ENCODE assay signal across 1 cellular context in genomic region chr17:45394913-45395568, GRCh38.
TF ChIP-seq lines count a peak whose summit lies in the region.

No MANE protein-coding gene starts in this region.

TF ChIP-seq in HepG2, 621 proteins besides CTCF, POLR2A, EP300 and RAD21 (continued from another document and continues in another):
- TF ChIP-seq ZNF574 (CRISPR knock-in tag; IDR thresholded peaks at IDR 0.05), result 0 out of 2 replicates have a peak, but pooled peaks have one; percentile 2
- TF ChIP-seq BORCS8-MEF2B (CRISPR knock-in tag; IDR thresholded peaks at IDR 0.05), result 0 out of 2 replicates have a peak, but pooled peaks have one; percentile 48
- 0 out of 2 replicates have a peak, but pooled peaks have one; percentile 39 for TF ChIP-seq ZNF547 (CRISPR knock-in tag; IDR thresholded peaks at IDR 0.05)
- TF ChIP-seq PATZ1 (CRISPR knock-in tag; IDR thresholded peaks at IDR 0.05), result peak; percentile 47
- TF ChIP-seq ZBED4 (CRISPR knock-in tag; IDR thresholded peaks at IDR 0.05; ENCODE audit: borderline replicate concordance), result 0 out of 2 replicates have a peak, but pooled peaks have one; percentile 52
- TF ChIP-seq ZNF879 (CRISPR knock-in tag; IDR thresholded peaks at IDR 0.05), result no peak
- 0 out of 2 replicates have a peak, but pooled peaks have one; percentile 29 for TF ChIP-seq SAFB2 (CRISPR knock-in tag; IDR thresholded peaks at IDR 0.05; ENCODE audit: borderline replicate concordance, low read depth)
- TF ChIP-seq ZSCAN21 (CRISPR knock-in tag; IDR thresholded peaks at IDR 0.05; ENCODE audit: borderline replicate concordance), result no peak
- 0 out of 2 replicates have a peak, but pooled peaks have one; percentile 48 for TF ChIP-seq ZBTB7B (CRISPR knock-in tag; IDR thresholded peaks at IDR 0.05)
- TF ChIP-seq HDAC6 (IDR thresholded peaks at IDR 0.05; ENCODE audit: low read depth, low read length), result no peak
- 0 out of 2 replicates have a peak, but pooled peaks have one; percentile 20 for TF ChIP-seq AHDC1 (CRISPR knock-in tag; IDR thresholded peaks at IDR 0.05; ENCODE audit: borderline replicate concordance)
- TF ChIP-seq ZUFSP (CRISPR knock-in tag; IDR thresholded peaks at IDR 0.05; ENCODE audit: borderline replicate concordance), result no peak
- TF ChIP-seq ZBTB39 (CRISPR knock-in tag; IDR thresholded peaks at IDR 0.05), result no peak
- TF ChIP-seq FOXO1 (CRISPR knock-in tag; IDR thresholded peaks at IDR 0.05), result 0 out of 2 replicates have a peak, but pooled peaks have one; percentile 32
- no peak for TF ChIP-seq ZBTB1 (CRISPR knock-in tag; IDR thresholded peaks at IDR 0.05; ENCODE audit: borderline replicate concordance)
- peak; percentile 93; the same call in 1 of the 2 replicates for TF ChIP-seq ZBTB4 (CRISPR knock-in tag; IDR thresholded peaks at IDR 0.05; ENCODE audit: borderline replicate concordance)
- peak; percentile 7; the same call in 1 of the 2 replicates for TF ChIP-seq KDM4B (CRISPR knock-in tag; IDR thresholded peaks at IDR 0.05)
- TF ChIP-seq ATF7-NPFF (CRISPR knock-in tag; IDR thresholded peaks at IDR 0.05; ENCODE audit: low read depth), result no peak
- TF ChIP-seq MIER3 (CRISPR knock-in tag; IDR thresholded peaks at IDR 0.05; ENCODE audit: borderline replicate concordance), result peak; percentile 72; the same call in 1 of the 2 replicates
- 0 out of 2 replicates have a peak, but pooled peaks have one; percentile 9 for TF ChIP-seq ZNF274 (CRISPR knock-in tag; IDR thresholded peaks at IDR 0.05)
- peak; percentile 45 to 85; a peak in 2 of 4 replicates for TF ChIP-seq HMGXB4 (CRISPR knock-in tag; IDR thresholded peaks at IDR 0.05; ENCODE audit: borderline replicate concordance in 1 of 2, low read depth in 1 of 2)
